In genomic region chr4:22609951-22610525, GRCh38 we compare ENCODE assay signal across 8 cellular contexts.
DNase-seq lines count a peak whose midpoint lies in the region; ATAC-seq and TF ChIP-seq lines count a peak whose summit lies in the region.
"Not testable (repeated sequence)": the region's sequence is repeated elsewhere in the genome, so short reads cannot be mapped to it uniquely, and the experiment has no call there.

No MANE protein-coding gene starts in this region.

- H2AFZ ChIP-seq in mammary epithelial cell (ENCODE audit: low read depth, low read length): not testable (repeated sequence)

- not testable (repeated sequence) for H3K27me3 Mint-ChIP-seq in activated CD8-positive, alpha-beta T cell treated with anti-CD3 and anti-CD28 coated beads for 36 hours; activated naive CD4-positive, alpha-beta T cell treated with anti-CD3 and anti-CD28 coated beads, Interleukin-2, amount 50 U/mL, for 24 hours; activated naive CD8-positive, alpha-beta T cell treated with anti-CD3 and anti-CD28 coated beads for 36 hours

- intact Hi-C loops in activated CD8-positive, alpha-beta T cell treated with anti-CD3 and anti-CD28 coated beads for 36 hours (cut with micrococcal nuclease): loop anchor here (2.0 to 5.0 kb wide), 2 partner anchors 63 to 198 kb away; no protein-coding TSS in a partner anchor
- intact Hi-C loops in mammary epithelial cell (cut with micrococcal nuclease): loop anchor here (5.0 kb wide), 1 partner anchor 93 kb away; the partner anchor contains the start of gene ADGRA3

- in situ Hi-C loops in mammary epithelial cell (cut with MboI; ENCODE audit: low sequenced_read_pairs in 2 of 2): loop anchor here (10.0 kb wide), 2 partner anchors 185 to 195 kb away; no protein-coding TSS in a partner anchor

- TF ChIP-seq CTCF in BJ (IDR thresholded peaks at IDR 0.05; ENCODE audit: insufficient read depth, low read depth, low read length); activated CD8-positive, alpha-beta T cell treated with anti-CD3 and anti-CD28 coated beads for 36 hours (IDR thresholded peaks at IDR 0.05); mammary epithelial cell (conservative IDR thresholded peaks at IDR 0.05 in 1 of 2, IDR thresholded peaks at IDR 0.05 in 1 of 2; ENCODE audit: extremely low read depth in 1 of 2, insufficient read depth in 1 of 2, low read depth in 1 of 2, low read length in 2 of 2); foreskin keratinocyte (conservative IDR thresholded peaks at IDR 0.05): not testable (repeated sequence)

- not testable (repeated sequence) for H3K4me3 Mint-ChIP-seq in activated CD8-positive, alpha-beta T cell treated with anti-CD3 and anti-CD28 coated beads for 36 hours; activated naive CD4-positive, alpha-beta T cell treated with anti-CD3 and anti-CD28 coated beads, Interleukin-2, amount 50 U/mL, for 24 hours; activated naive CD8-positive, alpha-beta T cell treated with anti-CD3 and anti-CD28 coated beads for 36 hours

- BruUV-seq in mammary epithelial cell (replicated peaks; lab: Mats Ljungman, UMichigan): not testable (repeated sequence)

- not testable (repeated sequence) for H3K36me3 ChIP-seq in BJ (ENCODE audit: control insufficient read depth, insufficient read depth, low read length); mammary epithelial cell (ENCODE audit: insufficient read depth, low read length)

- not testable (repeated sequence) for H3K9me3 ChIP-seq in mammary epithelial cell (replicated peaks; ENCODE audit: insufficient read depth, low read length)

- POLR2A ChIA-PET in BJ (lab: Charles Lee); activated CD8-positive, alpha-beta T cell treated with anti-CD3 and anti-CD28 coated beads for 36 hours (lab: Charles Lee): not testable (repeated sequence)

- not testable (repeated sequence) for H3K79me2 ChIP-seq in mammary epithelial cell (ENCODE audit: insufficient read depth, low read length)

- peak; percentile 1 for DNase-seq in BJ (ENCODE audit: low read depth)
- peak; percentile 8 for DNase-seq in EH (ENCODE audit: low read depth)
- not testable (repeated sequence) for DNase-seq in activated CD8-positive, alpha-beta T cell treated with anti-CD3 and anti-CD28 coated beads for 36 hours; activated naive CD8-positive, alpha-beta T cell treated with anti-CD3 and anti-CD28 coated beads for 36 hours; stimulated activated naive CD8-positive, alpha-beta T cell treated with anti-CD3 and anti-CD28 coated beads, Interleukin-15, Interleukin-2, amounts not matched to agents 100 U/mL and 50 U/mL, for 24 hours
- peak; percentile 62 for DNase-seq in mammary epithelial cell
- DNase-seq in foreskin keratinocyte: peak; percentile 10 to 68

- CTCF ChIA-PET in BJ (lab: Yijun Ruan, JAX): interaction anchor here (1.5 kb wide), 1 partner anchor 201 kb away, joined by 6 read pairs; no protein-coding TSS in a partner anchor
- CTCF ChIA-PET in activated CD8-positive, alpha-beta T cell treated with anti-CD3 and anti-CD28 coated beads for 36 hours (lab: Charles Lee); mammary epithelial cell (lab: Charles Lee; ENCODE audit: low non-redundant PET): not testable (repeated sequence)

- not testable (repeated sequence) for H4K20me1 ChIP-seq in mammary epithelial cell (ENCODE audit: insufficient read depth, low read length)

- H3K4me1 ChIP-seq in mammary epithelial cell (ENCODE audit: insufficient read depth, low read length); foreskin keratinocyte: not testable (repeated sequence)

- not testable (repeated sequence) for H3K27ac ChIP-seq in mammary epithelial cell (ENCODE audit: insufficient read depth, low read depth, low read length); foreskin keratinocyte

- H3K27ac Mint-ChIP-seq in activated CD8-positive, alpha-beta T cell treated with anti-CD3 and anti-CD28 coated beads for 36 hours: not testable (repeated sequence)
- H3K27ac Mint-ChIP-seq in activated naive CD4-positive, alpha-beta T cell treated with anti-CD3 and anti-CD28 coated beads, Interleukin-2, amount 50 U/mL, for 24 hours: peak overlapping the region; percentile 0
- peak overlapping the region; percentile 12 for H3K27ac Mint-ChIP-seq in activated naive CD8-positive, alpha-beta T cell treated with anti-CD3 and anti-CD28 coated beads for 36 hours

- not testable (repeated sequence) for H3K27me3 ChIP-seq in BJ (ENCODE audit: control insufficient read depth, insufficient read depth, low read length); mammary epithelial cell (ENCODE audit: insufficient read depth, low read length); foreskin keratinocyte

- ATAC-seq in activated CD8-positive, alpha-beta T cell treated with anti-CD3 and anti-CD28 coated beads for 36 hours: peak; percentile 38
- ATAC-seq in foreskin keratinocyte: not testable (repeated sequence)
- ATAC-seq in stimulated activated naive CD8-positive, alpha-beta T cell treated with anti-CD3 and anti-CD28 coated beads, Interleukin-15, Interleukin-2, amounts not matched to agents 100 U/mL and 50 U/mL, for 24 hours: peak; percentile 42

- H3K9me3 Mint-ChIP-seq in activated CD8-positive, alpha-beta T cell treated with anti-CD3 and anti-CD28 coated beads for 36 hours; activated naive CD4-positive, alpha-beta T cell treated with anti-CD3 and anti-CD28 coated beads, Interleukin-2, amount 50 U/mL, for 24 hours; activated naive CD8-positive, alpha-beta T cell treated with anti-CD3 and anti-CD28 coated beads for 36 hours: not testable (repeated sequence)

- WGBS in mammary epithelial cell (ENCODE audit: low coverage, missing lambda C conversion rate): 35% methylated on average over 3 of the region's 3 CpGs

- H3K36me3 Mint-ChIP-seq in activated CD8-positive, alpha-beta T cell treated with anti-CD3 and anti-CD28 coated beads for 36 hours (ENCODE audit: low read depth); activated naive CD4-positive, alpha-beta T cell treated with anti-CD3 and anti-CD28 coated beads, Interleukin-2, amount 50 U/mL, for 24 hours; activated naive CD8-positive, alpha-beta T cell treated with anti-CD3 and anti-CD28 coated beads for 36 hours: not testable (repeated sequence)

- not testable (repeated sequence) for H3K4me3 ChIP-seq in BJ (ENCODE audit: low read depth, low read length); mammary epithelial cell (replicated peaks in 1 of 3; ENCODE audit: insufficient read depth in 1 of 3, low read depth in 2 of 3, low read length in 3 of 3)

- dilution Hi-C loops in mammary epithelial cell (cut with HindIII; ENCODE audit: low sequenced_read_pairs): not testable (repeated sequence)

- H3K4me2 ChIP-seq in mammary epithelial cell (ENCODE audit: insufficient read depth, low read depth, low read length): not testable (repeated sequence)

- peaks cover 32% of the 10 kb centered on the region for H3K4me1 Mint-ChIP-seq in activated CD8-positive, alpha-beta T cell treated with anti-CD3 and anti-CD28 coated beads for 36 hours (ENCODE audit: low read depth)
- H3K4me1 Mint-ChIP-seq in activated naive CD4-positive, alpha-beta T cell treated with anti-CD3 and anti-CD28 coated beads, Interleukin-2, amount 50 U/mL, for 24 hours: peaks cover 37% of the 10 kb centered on the region
- H3K4me1 Mint-ChIP-seq in activated naive CD8-positive, alpha-beta T cell treated with anti-CD3 and anti-CD28 coated beads for 36 hours: peaks cover 27% of the 10 kb centered on the region

- not testable (repeated sequence) for H3K9ac ChIP-seq in mammary epithelial cell (ENCODE audit: insufficient read depth, low read length)
